Comparison of ENCODE assay signal across 27 cellular contexts in genomic region chr1:34746785-34747637, GRCh38. TPM values are rescaled to one million over a fixed set of nuclear protein-coding genes. Genes with fewer than 3 reads are reported as not detected.
A peak's percentile ranks its signal among the peaks of the same experiment; 100 is the strongest.
DNase-seq lines count a peak whose midpoint lies in the region; ATAC-seq, FAIRE-seq and TF ChIP-seq lines count a peak whose summit lies in the region.
"Had no signal": no experiment of that assay in that cellular context is flagged by ENCODE, and none has a peak within 500 bp of the region (broad histone marks: within the 10 kb centered on the region; RNA-seq: fewer than 3 reads in every experiment).

No MANE protein-coding gene starts in this region.

- BruUV-seq in HepG2 (replicated peaks; lab: Mats Ljungman, UMichigan): no TSS peak

- intact Hi-C loops in HepG2 (cut with micrococcal nuclease; ENCODE audit: unreplicated experiment) (no loop called here), right lobe of liver (cut with DNase I) (no loop called here), posterior vena cava (cut with DNase I) (no loop called here), natural killer cell (cut with micrococcal nuclease) (no loop called here)
- intact Hi-C loops in naive thymus-derived CD4-positive, alpha-beta T cell (cut with micrococcal nuclease): no loop called here

- H3K9me3 ChIP-seq in HepG2 (ENCODE audit: low read length) (no peaks in the 10 kb centered on the region), right lobe of liver (no peaks in the 10 kb centered on the region), endodermal cell (ENCODE audit: control insufficient read depth, low read length) (no peaks in the 10 kb centered on the region)
- H3K9me3 ChIP-seq in naive thymus-derived CD4-positive, alpha-beta T cell (ENCODE audit: control insufficient read depth in 2 of 3, low read length in 3 of 3): no peaks in the 10 kb centered on the region
- H3K9me3 ChIP-seq: HAP-1, SK-N-SH had no signal

- no peaks in the 10 kb centered on the region for H3K36me3 Mint-ChIP-seq in endodermal cell (ENCODE audit: low read depth)
- H3K36me3 Mint-ChIP-seq in naive thymus-derived CD4-positive, alpha-beta T cell: no peaks in the 10 kb centered on the region
- H3K36me3 Mint-ChIP-seq in natural killer cell: no peaks in the 10 kb centered on the region
- H3K36me3 Mint-ChIP-seq: CD4-positive, alpha-beta memory T cell had no signal

- POLR2A ChIA-PET in HepG2 (lab: Yijun Ruan, JAX): no interaction called here
- POLR2A ChIA-PET in naive thymus-derived CD4-positive, alpha-beta T cell (lab: Charles Lee): no interaction called here

- H3K4me1 Mint-ChIP-seq in endodermal cell (peaks cover 62% of the 10 kb centered on the region), natural killer cell (peaks cover 4 to 8% of the 10 kb centered on the region in 2 donors)
- H3K4me1 Mint-ChIP-seq in naive thymus-derived CD4-positive, alpha-beta T cell: peaks cover 0 to 6% (median 0%) of the 10 kb centered on the region in 7 donors

- H3K27ac ChIP-seq in HepG2 (ENCODE audit: extremely low read length, insufficient read depth, low read length) (no peak overlapping the region), right lobe of liver (no peak overlapping the region), endodermal cell (ENCODE audit: low read depth, low read length) (no peak overlapping the region)
- no peak overlapping the region for H3K27ac ChIP-seq in naive thymus-derived CD4-positive, alpha-beta T cell (ENCODE audit: low read depth, low read length)

- no peak for TF ChIP-seq POLR2A in HepG2 (IDR thresholded peaks at IDR 0.05; ENCODE audit: insufficient read depth in 1 of 2, low read depth in 2 of 2, low read length in 2 of 2)
- TF ChIP-seq POLR2A in right lobe of liver (IDR thresholded peaks at IDR 0.05): no peak

- ATAC-seq in HepG2 (no peak), right lobe of liver (no peak), natural killer cell (no peak)
- ATAC-seq in naive thymus-derived CD4-positive, alpha-beta T cell: no peak
- ATAC-seq: GM23338 had no signal

- no peak overlapping the region for H3K4me3 ChIP-seq in HepG2 (replicated peaks in 1 of 3; ENCODE audit: insufficient read depth in 1 of 3, low read depth in 2 of 3, low read length in 3 of 3)
- H3K4me3 ChIP-seq in right lobe of liver: no peak overlapping the region
- no peak overlapping the region for H3K4me3 ChIP-seq in endodermal cell (ENCODE audit: low read length)
- H3K4me3 ChIP-seq in naive thymus-derived CD4-positive, alpha-beta T cell (ENCODE audit: low read length): no peak overlapping the region
- H3K4me3 ChIP-seq: GM23338, HAP-1 had no signal

- H3K4me3 Mint-ChIP-seq in endodermal cell (no peak overlapping the region), natural killer cell (no peak overlapping the region)
- no peak overlapping the region for H3K4me3 Mint-ChIP-seq in naive thymus-derived CD4-positive, alpha-beta T cell
- H3K4me3 Mint-ChIP-seq: CD4-positive, alpha-beta memory T cell; GM23338 had no signal

- no peak overlapping the region for H3K4me2 ChIP-seq in HepG2 (ENCODE audit: low read depth, low read length)
- H3K4me2 ChIP-seq: GM23338, SK-N-SH had no signal

- no peak for DNase-seq in HepG2 (ENCODE audit: low spot score)
- no peak for DNase-seq in right lobe of liver
- DNase-seq in endodermal cell: peak; percentile 26
- peak; percentile 65 for DNase-seq in posterior vena cava (ENCODE audit: low spot score)
- DNase-seq in naive thymus-derived CD4-positive, alpha-beta T cell: no peak
- no peak for DNase-seq in GM19240 (ENCODE audit: insufficient read length, low spot score)
- DNase-seq in natural killer cell: no peak
- DNase-seq: C1 segment of cervical spinal cord; CD4-positive, alpha-beta memory T cell; COR-L47; DMS53; KG1; MM.1S; NCI-H1436; NCI-H187; NCI-H226; NCI-H510A treated with DMSO at 0.1 percent for 48 hours; SK-N-SH; SW 1271 had no signal

- H3K9me3 Mint-ChIP-seq in endodermal cell: no peaks in the 10 kb centered on the region
- H3K9me3 Mint-ChIP-seq in naive thymus-derived CD4-positive, alpha-beta T cell: no peaks in the 10 kb centered on the region
- H3K9me3 Mint-ChIP-seq in natural killer cell: no peaks in the 10 kb centered on the region
- H3K9me3 Mint-ChIP-seq: CD4-positive, alpha-beta memory T cell; GM23338 had no signal

- TF ChIP-seq RAD21 in HepG2 (CRISPR knock-in tag; IDR thresholded peaks at IDR 0.05): no peak

- TF ChIP-seq CTCF in HepG2 (CRISPR knock-in tag; IDR thresholded peaks at IDR 0.05) (no peak), right lobe of liver (IDR thresholded peaks at IDR 0.05) (no peak), endodermal cell (conservative IDR thresholded peaks at IDR 0.05) (no peak), natural killer cell (IDR thresholded peaks at IDR 0.05) (no peak)

- H3K4me1 ChIP-seq in HepG2 (ENCODE audit: insufficient read depth, low read length): peaks cover 6% of the 10 kb centered on the region; the same call in 1 of the 2 replicates
- no peaks in the 10 kb centered on the region for H3K4me1 ChIP-seq in right lobe of liver
- peaks cover 26% of the 10 kb centered on the region for H3K4me1 ChIP-seq in endodermal cell (ENCODE audit: control insufficient read depth, insufficient read depth, low read length)
- no peaks in the 10 kb centered on the region for H3K4me1 ChIP-seq in naive thymus-derived CD4-positive, alpha-beta T cell (ENCODE audit: control insufficient read depth in 2 of 2, insufficient read depth in 2 of 2, low read length in 2 of 2)
- H3K4me1 ChIP-seq: HAP-1 had no signal

- CTCF ChIA-PET in HepG2 (lab: Yijun Ruan, JAX; ENCODE audit: low intra/inter-chr PET ratio, low total read pairs): no interaction called here
- CTCF ChIA-PET in naive thymus-derived CD4-positive, alpha-beta T cell (lab: Charles Lee): no interaction called here

- H3K27me3 Mint-ChIP-seq in endodermal cell (ENCODE audit: insufficient read depth) (peaks cover 2% of the 10 kb centered on the region), natural killer cell (ENCODE audit: low read depth in 2 of 2) (peaks cover 0 to 8% of the 10 kb centered on the region in 2 donors)
- peaks cover 0 to 5% (median 0%) of the 10 kb centered on the region in 5 donors for H3K27me3 Mint-ChIP-seq in naive thymus-derived CD4-positive, alpha-beta T cell

- no peaks in the 10 kb centered on the region for H4K20me1 ChIP-seq in HepG2 (ENCODE audit: insufficient read depth, low read length)

- no peak overlapping the region for H2AFZ ChIP-seq in HepG2 (ENCODE audit: low read length)
- H2AFZ ChIP-seq: GM23338 had no signal

- H3K79me2 ChIP-seq in HepG2 (ENCODE audit: insufficient read depth, low read length): no peaks in the 10 kb centered on the region

- H3K27me3 ChIP-seq in HepG2 (ENCODE audit: control insufficient read depth in 1 of 2, insufficient read depth in 2 of 2, low read length in 2 of 2) (peaks cover 0 to 9% of the 10 kb centered on the region in 2 experiments; a peak in 4 of 5 replicates), right lobe of liver (no peaks in the 10 kb centered on the region), endodermal cell (ENCODE audit: control insufficient read depth, insufficient read depth, low read length, poor library complexity, severe bottlenecking) (no peaks in the 10 kb centered on the region)
- no peaks in the 10 kb centered on the region for H3K27me3 ChIP-seq in naive thymus-derived CD4-positive, alpha-beta T cell (ENCODE audit: control insufficient read depth in 2 of 2, insufficient read depth in 2 of 2, low read length in 2 of 2)

- no peak overlapping the region for H3K27ac Mint-ChIP-seq in endodermal cell
- no peak overlapping the region for H3K27ac Mint-ChIP-seq in naive thymus-derived CD4-positive, alpha-beta T cell
- H3K27ac Mint-ChIP-seq in natural killer cell: no peak overlapping the region
- H3K27ac Mint-ChIP-seq: GM23338 had no signal

- 19% methylated on average over 17 of the region's 18 CpGs for WGBS in HepG2 (ENCODE audit: low lambda C conversion rate)
- WGBS in right lobe of liver (ENCODE audit: insufficient coverage, low coverage, low lambda C conversion rate, missing lambda C conversion rate): 56% methylated on average over 12 of the region's 18 CpGs
- WGBS in endodermal cell (ENCODE audit: insufficient coverage in 1 of 2, insufficient read length in 1 of 2), 2 experiments: 93 to 94% methylated on average over 10 to 16 of the region's 18 CpGs

- FAIRE-seq in HepG2 (lab: Jason Lieb, UNC): no peak
- FAIRE-seq: GM18507, HTR-8/SVneo, RCC 7860 had no signal

- in situ Hi-C loops in HepG2 (cut with HindIII; ENCODE audit: extremely low pct_ligation_motif_present, low pct_unique_long_range_greater_than_20kb): loop anchor here (10.0 kb wide), 3 partner anchors 202 to 1112 kb away; no protein-coding TSS in a partner anchor

- no peaks in the 10 kb centered on the region for H3K36me3 ChIP-seq in HepG2 (replicated peaks in 1 of 2; ENCODE audit: control insufficient read depth in 1 of 2, insufficient read depth in 2 of 2, low read length in 2 of 2)
- H3K36me3 ChIP-seq in right lobe of liver: no peaks in the 10 kb centered on the region
- H3K36me3 ChIP-seq in endodermal cell (ENCODE audit: control insufficient read depth, insufficient read depth, low read length): no peaks in the 10 kb centered on the region
- H3K36me3 ChIP-seq in naive thymus-derived CD4-positive, alpha-beta T cell (ENCODE audit: control insufficient read depth in 2 of 3, insufficient read depth in 3 of 3, low read length in 3 of 3): no peaks in the 10 kb centered on the region
- H3K36me3 ChIP-seq: HAP-1 had no signal

- no peak for TF ChIP-seq EP300 in HepG2 (IDR thresholded peaks at IDR 0.05; ENCODE audit: low read depth in 2 of 2, low read length in 2 of 2)
- no peak for TF ChIP-seq EP300 in HepG2 (CRISPR knock-in tag; IDR thresholded peaks at IDR 0.05; ENCODE audit: borderline replicate concordance)

- H3K9ac ChIP-seq in HepG2 (ENCODE audit: insufficient read depth, low read depth, low read length) (no peak overlapping the region), endodermal cell (ENCODE audit: extremely low read depth, low read length, poor library complexity, severe bottlenecking) (no peak overlapping the region)
- H3K9ac ChIP-seq: SK-N-SH had no signal

RNA-seq across cellular contexts. Expression of gene GJB5, which starts 7.8 kb away (rescaled TPM):
- total RNA-seq in HepG2 (2016; rRNA removed; fragmentation: Illumina TruSeq; extraction: Trizol) (not detected in 2 replicates), right lobe of liver (not detected), endodermal cell (under 1 TPM; 0.20 to 0.42 TPM), posterior vena cava (not detected), natural killer cell (not detected)
- not detected in 2 replicates for total RNA-seq in HepG2 (2016; cell fraction: cytosol; rRNA removed; fragmentation: Illumina TruSeq; extraction: Trizol; ENCODE audit: low read depth)
- not detected in 2 replicates for total RNA-seq in HepG2 (2016; cell fraction: insoluble cytoplasmic fraction; rRNA removed; fragmentation: Illumina TruSeq; extraction: Trizol)
- not detected in 2 replicates for total RNA-seq in HepG2 (2016; cell fraction: membrane; rRNA removed; fragmentation: Illumina TruSeq; extraction: Trizol)
- total RNA-seq in HepG2 (2016; cell fraction: nucleus; rRNA removed; fragmentation: Illumina TruSeq; extraction: Trizol): not detected in 2 replicates
- polyA plus RNA-seq in HepG2 (2011; rRNA removed): not detected in 2 replicates
- not detected in 2 replicates for polyA plus RNA-seq in HepG2 (2011; cell fraction: cytosol; rRNA removed)
- polyA plus RNA-seq in HepG2 (2011; cell fraction: nucleus; rRNA removed): not detected in 2 replicates
- not detected in 2 replicates for polyA plus RNA-seq in HepG2 (2012)
- polyA plus RNA-seq in HepG2 (2016; cell fraction: cytosol; fragmentation: Illumina TruSeq; extraction: Trizol; ENCODE audit: low read depth): not detected in 2 replicates
- not detected in 2 replicates for polyA plus RNA-seq in HepG2 (2016; cell fraction: insoluble cytoplasmic fraction; fragmentation: Illumina TruSeq; extraction: Trizol; ENCODE audit: low read depth)
- not detected in 2 replicates for polyA plus RNA-seq in HepG2 (2016; cell fraction: membrane; fragmentation: Illumina TruSeq; extraction: Trizol; ENCODE audit: low read depth)
- polyA plus RNA-seq in HepG2 (2016; cell fraction: nucleus; fragmentation: Illumina TruSeq; extraction: Trizol; ENCODE audit: insufficient read depth, low read depth): not detected in 2 replicates
- 16.6 TPM in 1 of 2 replicates, not detected in the other for polyA minus RNA-seq in HepG2 (2011; rRNA and poly(A)+ RNA removed; ENCODE audit: low replicate concordance)
- not detected in 2 replicates for polyA minus RNA-seq in HepG2 (2011; cell fraction: cytosol; rRNA and poly(A)+ RNA removed)
- not detected in 2 replicates for polyA minus RNA-seq in HepG2 (2011; cell fraction: nucleus; rRNA and poly(A)+ RNA removed)
- not detected for polyA plus RNA-seq in endodermal cell (2013, experiment 1 of 2)
- not detected for polyA plus RNA-seq in endodermal cell (2013, experiment 2 of 2)
- not detected for total RNA-seq in naive thymus-derived CD4-positive, alpha-beta T cell
- not detected for polyA plus RNA-seq in naive thymus-derived CD4-positive, alpha-beta T cell
- total RNA-seq: A673; CD4-positive, alpha-beta memory T cell; Daoy had no signal
- polyA plus RNA-seq: CD4-positive, alpha-beta memory T cell; GM23338; SK-N-SH had no signal

RNA-seq across cellular contexts. Expression of gene GJB4, which starts 12.5 kb away (rescaled TPM):
- total RNA-seq in HepG2 (2016; rRNA removed; fragmentation: Illumina TruSeq; extraction: Trizol) (not detected in 2 replicates), right lobe of liver (not detected), endodermal cell (under 1 TPM; 0.46 to 0.81 TPM), posterior vena cava (not detected), natural killer cell (not detected)
- not detected in 2 replicates for total RNA-seq in HepG2 (2016; cell fraction: cytosol; rRNA removed; fragmentation: Illumina TruSeq; extraction: Trizol; ENCODE audit: low read depth)
- total RNA-seq in HepG2 (2016; cell fraction: insoluble cytoplasmic fraction; rRNA removed; fragmentation: Illumina TruSeq; extraction: Trizol): not detected in 2 replicates
- total RNA-seq in HepG2 (2016; cell fraction: membrane; rRNA removed; fragmentation: Illumina TruSeq; extraction: Trizol): not detected in 2 replicates
- not detected in 2 replicates for total RNA-seq in HepG2 (2016; cell fraction: nucleus; rRNA removed; fragmentation: Illumina TruSeq; extraction: Trizol)
- polyA plus RNA-seq in HepG2 (2011; rRNA removed): not detected in 2 replicates
- polyA plus RNA-seq in HepG2 (2011; cell fraction: cytosol; rRNA removed): not detected in 2 replicates
- polyA plus RNA-seq in HepG2 (2011; cell fraction: nucleus; rRNA removed): not detected in 2 replicates
- polyA plus RNA-seq in HepG2 (2012): not detected in 2 replicates
- not detected in 2 replicates for polyA plus RNA-seq in HepG2 (2016; cell fraction: cytosol; fragmentation: Illumina TruSeq; extraction: Trizol; ENCODE audit: low read depth)
- not detected in 2 replicates for polyA plus RNA-seq in HepG2 (2016; cell fraction: insoluble cytoplasmic fraction; fragmentation: Illumina TruSeq; extraction: Trizol; ENCODE audit: low read depth)
- polyA plus RNA-seq in HepG2 (2016; cell fraction: membrane; fragmentation: Illumina TruSeq; extraction: Trizol; ENCODE audit: low read depth): not detected in 2 replicates
- not detected in 2 replicates for polyA plus RNA-seq in HepG2 (2016; cell fraction: nucleus; fragmentation: Illumina TruSeq; extraction: Trizol; ENCODE audit: insufficient read depth, low read depth)
- polyA minus RNA-seq in HepG2 (2011; rRNA and poly(A)+ RNA removed; ENCODE audit: low replicate concordance): 0.14 TPM in 1 of 2 replicates, not detected in the other
- not detected in 2 replicates for polyA minus RNA-seq in HepG2 (2011; cell fraction: cytosol; rRNA and poly(A)+ RNA removed)
- not detected in 2 replicates for polyA minus RNA-seq in HepG2 (2011; cell fraction: nucleus; rRNA and poly(A)+ RNA removed)
- 0.07 TPM for polyA plus RNA-seq in endodermal cell (2013, experiment 1 of 2)
- polyA plus RNA-seq in endodermal cell (2013, experiment 2 of 2): not detected
- total RNA-seq in naive thymus-derived CD4-positive, alpha-beta T cell: not detected
- not detected for polyA plus RNA-seq in naive thymus-derived CD4-positive, alpha-beta T cell
- total RNA-seq: A673; CD4-positive, alpha-beta memory T cell; G401 had no signal
- polyA plus RNA-seq: CD4-positive, alpha-beta memory T cell; GM23338; SK-N-SH had no signal

RNA-seq across cellular contexts. Expression of gene GJB3, which starts 34.0 kb away (rescaled TPM):
- total RNA-seq in HepG2 (2016; rRNA removed; fragmentation: Illumina TruSeq; extraction: Trizol) (not detected in 2 replicates), right lobe of liver (1 to 10 TPM in 1 of 6 experiments, under 1 TPM in 5; 0.12 to 1.3 (median 0.23) TPM), endodermal cell (1 to 10 TPM in 1 of 2 donors, under 1 TPM in 1; 0.38 to 2.9 TPM), posterior vena cava (not detected), natural killer cell (not detected)
- not detected in 2 replicates for total RNA-seq in HepG2 (2016; cell fraction: cytosol; rRNA removed; fragmentation: Illumina TruSeq; extraction: Trizol; ENCODE audit: low read depth)
- total RNA-seq in HepG2 (2016; cell fraction: insoluble cytoplasmic fraction; rRNA removed; fragmentation: Illumina TruSeq; extraction: Trizol): not detected in 2 replicates
- total RNA-seq in HepG2 (2016; cell fraction: membrane; rRNA removed; fragmentation: Illumina TruSeq; extraction: Trizol): not detected in 2 replicates
- total RNA-seq in HepG2 (2016; cell fraction: nucleus; rRNA removed; fragmentation: Illumina TruSeq; extraction: Trizol): not detected in 2 replicates
- polyA plus RNA-seq in HepG2 (2011; rRNA removed): not detected in 2 replicates
- polyA plus RNA-seq in HepG2 (2011; cell fraction: cytosol; rRNA removed): not detected in 2 replicates
- not detected in 2 replicates for polyA plus RNA-seq in HepG2 (2011; cell fraction: nucleus; rRNA removed)
- not detected in 2 replicates for polyA plus RNA-seq in HepG2 (2012)
- polyA plus RNA-seq in HepG2 (2016; cell fraction: cytosol; fragmentation: Illumina TruSeq; extraction: Trizol; ENCODE audit: low read depth): not detected in 2 replicates
- not detected in 2 replicates for polyA plus RNA-seq in HepG2 (2016; cell fraction: insoluble cytoplasmic fraction; fragmentation: Illumina TruSeq; extraction: Trizol; ENCODE audit: low read depth)
- not detected in 2 replicates for polyA plus RNA-seq in HepG2 (2016; cell fraction: membrane; fragmentation: Illumina TruSeq; extraction: Trizol; ENCODE audit: low read depth)
- polyA plus RNA-seq in HepG2 (2016; cell fraction: nucleus; fragmentation: Illumina TruSeq; extraction: Trizol; ENCODE audit: insufficient read depth, low read depth): not detected in 2 replicates
- polyA minus RNA-seq in HepG2 (2011; rRNA and poly(A)+ RNA removed; ENCODE audit: low replicate concordance): 32.8 TPM in 1 of 2 replicates, not detected in the other
- polyA minus RNA-seq in HepG2 (2011; cell fraction: cytosol; rRNA and poly(A)+ RNA removed): not detected in 2 replicates
- polyA minus RNA-seq in HepG2 (2011; cell fraction: nucleus; rRNA and poly(A)+ RNA removed): not detected in 2 replicates
- polyA plus RNA-seq in endodermal cell (2013, experiment 1 of 2): 0.21 TPM
- polyA plus RNA-seq in endodermal cell (2013, experiment 2 of 2): 0.37 TPM
- not detected for total RNA-seq in naive thymus-derived CD4-positive, alpha-beta T cell
- not detected for polyA plus RNA-seq in naive thymus-derived CD4-positive, alpha-beta T cell
- total RNA-seq: A673; CD4-positive, alpha-beta memory T cell; Daoy; G401 had no signal
- polyA plus RNA-seq: CD4-positive, alpha-beta memory T cell; SK-N-SH had no signal

RNA-seq across cellular contexts. Expression of gene GJA4, which starts 45.8 kb away (rescaled TPM):
- not detected in 2 replicates for total RNA-seq in HepG2 (2016; rRNA removed; fragmentation: Illumina TruSeq; extraction: Trizol)
- total RNA-seq in HepG2 (2016; cell fraction: cytosol; rRNA removed; fragmentation: Illumina TruSeq; extraction: Trizol; ENCODE audit: low read depth): not detected in 2 replicates
- not detected in 2 replicates for total RNA-seq in HepG2 (2016; cell fraction: insoluble cytoplasmic fraction; rRNA removed; fragmentation: Illumina TruSeq; extraction: Trizol)
- not detected in 2 replicates for total RNA-seq in HepG2 (2016; cell fraction: membrane; rRNA removed; fragmentation: Illumina TruSeq; extraction: Trizol)
- not detected in 2 replicates for total RNA-seq in HepG2 (2016; cell fraction: nucleus; rRNA removed; fragmentation: Illumina TruSeq; extraction: Trizol)
- polyA plus RNA-seq in HepG2 (2011; rRNA removed): not detected in 2 replicates
- not detected in 2 replicates for polyA plus RNA-seq in HepG2 (2011; cell fraction: cytosol; rRNA removed)
- polyA plus RNA-seq in HepG2 (2011; cell fraction: nucleus; rRNA removed): 0.12 TPM in 1 of 2 replicates, not detected in the other
- polyA plus RNA-seq in HepG2 (2012): not detected in 2 replicates
- not detected in 2 replicates for polyA plus RNA-seq in HepG2 (2016; cell fraction: cytosol; fragmentation: Illumina TruSeq; extraction: Trizol; ENCODE audit: low read depth)
- polyA plus RNA-seq in HepG2 (2016; cell fraction: insoluble cytoplasmic fraction; fragmentation: Illumina TruSeq; extraction: Trizol; ENCODE audit: low read depth): not detected in 2 replicates
- polyA plus RNA-seq in HepG2 (2016; cell fraction: membrane; fragmentation: Illumina TruSeq; extraction: Trizol; ENCODE audit: low read depth): not detected in 2 replicates
- not detected in 2 replicates for polyA plus RNA-seq in HepG2 (2016; cell fraction: nucleus; fragmentation: Illumina TruSeq; extraction: Trizol; ENCODE audit: insufficient read depth, low read depth)
- polyA minus RNA-seq in HepG2 (2011; rRNA and poly(A)+ RNA removed; ENCODE audit: low replicate concordance): 0.14 TPM in 1 of 2 replicates, not detected in the other
- polyA minus RNA-seq in HepG2 (2011; cell fraction: cytosol; rRNA and poly(A)+ RNA removed): not detected in 2 replicates
- polyA minus RNA-seq in HepG2 (2011; cell fraction: nucleus; rRNA and poly(A)+ RNA removed): not detected in 2 replicates
- 10 to 100 TPM in 2 of 6 experiments, 1 to 10 TPM in 4; 4.3 to 21.8 (median 7.6) TPM for total RNA-seq in right lobe of liver
- 1 to 10 TPM; 9.0 TPM for total RNA-seq in endodermal cell
- polyA plus RNA-seq in endodermal cell (2013, experiment 1 of 2): 7.8 TPM
- polyA plus RNA-seq in endodermal cell (2013, experiment 2 of 2): 6.7 TPM
- total RNA-seq in posterior vena cava: 10 to 100 TPM; 21.8 to 26.8 TPM
- not detected for total RNA-seq in naive thymus-derived CD4-positive, alpha-beta T cell
- not detected for polyA plus RNA-seq in naive thymus-derived CD4-positive, alpha-beta T cell
- total RNA-seq in natural killer cell: not detected
- total RNA-seq: A673; CD4-positive, alpha-beta memory T cell; Daoy; G401 had no signal
- polyA plus RNA-seq: CD4-positive, alpha-beta memory T cell; SK-N-SH had no signal

Comparison
In these comparisons a context has a peak if more than half of its experiments do, and no peak if none do; other contexts are left out.
1. DNase-seq: peak in endodermal cell (single experiment) and posterior vena cava (single experiment); none in HepG2 (single experiment), right lobe of liver (0 of 3), naive thymus-derived CD4-positive, alpha-beta T cell (0 of 9), GM19240 (single experiment) and natural killer cell (single experiment).